In genomic region chr4:108874806-108875205, GRCh38 we compare ENCODE assay signal across 8 cellular contexts.
"Had no signal": no experiment of that assay in that cellular context is flagged by ENCODE, and none has a peak within 500 bp of the region (broad histone marks: within the 10 kb centered on the region; RNA-seq: fewer than 3 reads in every experiment).

No MANE protein-coding gene starts in this region.

- DNase-seq: GDM1, GF-D8 had no signal

- FAIRE-seq: G401.6, GM12878, GM12891, GM12892, GM18507, GM19239 had no signal

- H3K4me3 ChIP-seq: GM12878 had no signal

- ATAC-seq: GM12878 had no signal
